In the genomic region with DNA sequence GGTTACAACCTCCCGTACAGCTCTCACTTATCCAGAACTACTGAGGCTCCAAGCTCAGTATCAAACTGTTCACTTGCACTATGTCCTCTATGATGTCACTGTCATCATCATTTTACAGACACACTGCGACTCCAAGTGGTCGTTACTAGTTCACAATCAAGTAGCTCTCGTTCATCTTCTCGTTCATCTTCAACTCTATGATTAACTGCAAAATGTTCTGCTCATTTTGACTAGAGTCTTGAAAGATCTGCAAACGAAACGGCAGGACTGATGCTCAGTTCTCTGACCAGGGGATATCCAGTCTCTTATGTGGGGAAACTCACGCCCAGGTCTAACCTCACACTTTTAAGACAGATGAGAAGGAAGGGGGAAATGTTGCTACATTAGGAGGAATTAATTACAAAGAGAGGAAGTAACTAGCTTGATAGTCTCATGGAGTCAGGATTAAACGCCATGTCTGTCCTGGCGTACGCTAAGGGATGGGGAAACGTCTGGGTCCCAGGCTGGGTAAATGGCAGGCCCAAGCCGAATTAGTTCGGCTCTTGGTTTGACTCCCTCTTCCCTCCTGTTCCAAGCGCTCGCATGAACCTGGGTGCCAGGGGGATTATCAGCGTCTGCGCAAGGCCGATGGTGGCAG, we compare ENCODE assay signal across 3 cellular contexts.
TF ChIP-seq lines count a peak whose summit lies in the region.

No MANE protein-coding gene starts in this region.

TF ChIP-seq in A549, 52 proteins besides CTCF, POLR2A, EP300 and RAD21:
- TF ChIP-seq FOSL2 (IDR thresholded peaks at IDR 0.05) = no peak
- no peak for TF ChIP-seq FOSL2 (CRISPR knock-in tag; IDR thresholded peaks at IDR 0.05)
- TF ChIP-seq JUN (IDR thresholded peaks at IDR 0.05) = no peak
- TF ChIP-seq POLR2AphosphoS2 (conservative IDR thresholded peaks at IDR 0.05; ENCODE audit: low read length) = no peak
- TF ChIP-seq ZFP36 (IDR thresholded peaks at IDR 0.05; ENCODE audit: borderline replicate concordance, partially characterized antibody) = no peak
- no peak for TF ChIP-seq NPAS2 (CRISPR knock-in tag; IDR thresholded peaks at IDR 0.05; ENCODE audit: borderline replicate concordance)
- no peak for TF ChIP-seq ESRRA (IDR thresholded peaks at IDR 0.05; ENCODE audit: borderline replicate concordance, low read length)
- no peak for TF ChIP-seq MAZ (IDR thresholded peaks at IDR 0.05; ENCODE audit: borderline replicate concordance, low read depth, low read length)

TF ChIP-seq in HCT116, 20 proteins besides CTCF, POLR2A, EP300 and RAD21:
- no peak for TF ChIP-seq CEBPB (IDR thresholded peaks at IDR 0.05; ENCODE audit: low read depth)
- TF ChIP-seq POLR2AphosphoS5 (IDR thresholded peaks at IDR 0.05; ENCODE audit: low read depth, low read length) = peak; percentile 25; the same call in 1 of the 2 replicates
- TF ChIP-seq EZH2phosphoT487 (IDR thresholded peaks at IDR 0.05; ENCODE audit: borderline replicate concordance) = no peak
- TF ChIP-seq SIN3A (IDR thresholded peaks at IDR 0.05; ENCODE audit: low read depth) = 0 out of 2 replicates have a peak, but pooled peaks have one; percentile 27
- no peak; the same call in none of the 2 replicates for TF ChIP-seq ZFX (IDR thresholded peaks at IDR 0.05)
- TF ChIP-seq, protein P1, sequence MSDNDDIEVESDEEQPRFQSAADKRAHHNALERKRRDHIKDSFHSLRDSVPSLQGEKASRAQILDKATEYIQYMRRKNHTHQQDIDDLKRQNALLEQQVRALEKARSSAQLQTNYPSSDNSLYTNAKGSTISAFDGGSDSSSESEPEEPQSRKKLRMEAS (IDR thresholded peaks at IDR 0.05) = no peak
- no peak for TF ChIP-seq EGR1 (IDR thresholded peaks at IDR 0.05; ENCODE audit: low read depth)
- TF ChIP-seq ZNF274 (IDR thresholded peaks at IDR 0.05; ENCODE audit: low read depth, low read length) = no peak
- TF ChIP-seq, protein P2, sequence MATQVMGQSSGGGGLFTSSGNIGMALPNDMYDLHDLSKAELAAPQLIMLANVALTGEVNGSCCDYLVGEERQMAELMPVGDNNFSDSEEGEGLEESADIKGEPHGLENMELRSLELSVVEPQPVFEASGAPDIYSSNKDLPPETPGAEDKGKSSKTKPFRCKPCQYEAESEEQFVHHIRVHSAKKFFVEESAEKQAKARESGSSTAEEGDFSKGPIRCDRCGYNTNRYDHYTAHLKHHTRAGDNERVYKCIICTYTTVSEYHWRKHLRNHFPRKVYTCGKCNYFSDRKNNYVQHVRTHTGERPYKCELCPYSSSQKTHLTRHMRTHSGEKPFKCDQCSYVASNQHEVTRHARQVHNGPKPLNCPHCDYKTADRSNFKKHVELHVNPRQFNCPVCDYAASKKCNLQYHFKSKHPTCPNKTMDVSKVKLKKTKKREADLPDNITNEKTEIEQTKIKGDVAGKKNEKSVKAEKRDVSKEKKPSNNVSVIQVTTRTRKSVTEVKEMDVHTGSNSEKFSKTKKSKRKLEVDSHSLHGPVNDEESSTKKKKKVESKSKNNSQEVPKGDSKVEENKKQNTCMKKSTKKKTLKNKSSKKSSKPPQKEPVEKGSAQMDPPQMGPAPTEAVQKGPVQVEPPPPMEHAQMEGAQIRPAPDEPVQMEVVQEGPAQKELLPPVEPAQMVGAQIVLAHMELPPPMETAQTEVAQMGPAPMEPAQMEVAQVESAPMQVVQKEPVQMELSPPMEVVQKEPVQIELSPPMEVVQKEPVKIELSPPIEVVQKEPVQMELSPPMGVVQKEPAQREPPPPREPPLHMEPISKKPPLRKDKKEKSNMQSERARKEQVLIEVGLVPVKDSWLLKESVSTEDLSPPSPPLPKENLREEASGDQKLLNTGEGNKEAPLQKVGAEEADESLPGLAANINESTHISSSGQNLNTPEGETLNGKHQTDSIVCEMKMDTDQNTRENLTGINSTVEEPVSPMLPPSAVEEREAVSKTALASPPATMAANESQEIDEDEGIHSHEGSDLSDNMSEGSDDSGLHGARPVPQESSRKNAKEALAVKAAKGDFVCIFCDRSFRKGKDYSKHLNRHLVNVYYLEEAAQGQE (IDR thresholded peaks at IDR 0.05; ENCODE audit: low read depth) = no peak
- TF ChIP-seq EZH2 (IDR thresholded peaks at IDR 0.05) = no peak
- TF ChIP-seq SP1 (IDR thresholded peaks at IDR 0.05; ENCODE audit: low read depth) = 0 out of 2 replicates have a peak, but pooled peaks have one; percentile 16
- TF ChIP-seq, protein P3, sequence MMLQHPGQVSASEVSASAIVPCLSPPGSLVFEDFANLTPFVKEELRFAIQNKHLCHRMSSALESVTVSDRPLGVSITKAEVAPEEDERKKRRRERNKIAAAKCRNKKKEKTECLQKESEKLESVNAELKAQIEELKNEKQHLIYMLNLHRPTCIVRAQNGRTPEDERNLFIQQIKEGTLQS (IDR thresholded peaks at IDR 0.05) = no peak
- TF ChIP-seq JUND (IDR thresholded peaks at IDR 0.05) = no peak

TF ChIP-seq in SK-N-SH, 30 proteins besides CTCF, POLR2A, EP300 and RAD21:
- TF ChIP-seq TCF12 (IDR thresholded peaks at IDR 0.05) (no peak), TAF1 (IDR thresholded peaks at IDR 0.05; ENCODE audit: borderline replicate concordance, low read depth, low read length) (no peak)
- TF ChIP-seq, protein P4, sequence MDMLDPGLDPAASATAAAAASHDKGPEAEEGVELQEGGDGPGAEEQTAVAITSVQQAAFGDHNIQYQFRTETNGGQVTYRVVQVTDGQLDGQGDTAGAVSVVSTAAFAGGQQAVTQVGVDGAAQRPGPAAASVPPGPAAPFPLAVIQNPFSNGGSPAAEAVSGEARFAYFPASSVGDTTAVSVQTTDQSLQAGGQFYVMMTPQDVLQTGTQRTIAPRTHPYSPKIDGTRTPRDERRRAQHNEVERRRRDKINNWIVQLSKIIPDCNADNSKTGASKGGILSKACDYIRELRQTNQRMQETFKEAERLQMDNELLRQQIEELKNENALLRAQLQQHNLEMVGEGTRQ (IDR thresholded peaks at IDR 0.05; ENCODE audit: borderline replicate concordance, low read depth, low read length) = no peak
